In genomic region chr6:24054388-24054787, GRCh38 we compare ENCODE assay signal across 15 cellular contexts.
"Had no signal": no experiment of that assay in that cellular context is flagged by ENCODE, and none has a peak within 500 bp of the region (broad histone marks: within the 10 kb centered on the region; RNA-seq: fewer than 3 reads in every experiment).

No MANE protein-coding gene starts in this region.

- DNase-seq: activated CD4-positive, alpha-beta T cell treated with anti-CD3 and anti-CD28 coated beads, Interleukin-2, amount 10 ng/mL, durations not matched to agents 24 days and 14 days; activated CD8-positive, alpha-beta T cell treated with anti-CD3 and anti-CD28 coated beads for 36 hours; activated naive CD4-positive, alpha-beta T cell; activated T-cell treated with anti-CD3 and anti-CD28 coated beads, Interleukin-2, amount 50 U/mL, for 1 hour; body of pancreas; dermis blood vessel endothelial cell; effector memory CD8-positive, alpha-beta T cell; hippocampal formation; lower lobe of right lung; spleen; stimulated activated naive B cell treated with anti-CD40 and anti-IgM and Interleukin-4, amounts not matched to agents 10 μg/mL and 1 μg/mL and 100 μg/mL, for 72 hours; upper lobe of right lung had no signal

- H3K27me3 ChIP-seq: body of pancreas, spleen, upper lobe of right lung had no signal

- H3K9me3 ChIP-seq: body of pancreas, lower lobe of right lung, spleen, upper lobe of right lung had no signal

- H3K36me3 ChIP-seq: lower lobe of right lung, spleen, upper lobe of right lung had no signal

- FAIRE-seq: keratinocyte had no signal

- H3K4me1 ChIP-seq: body of pancreas, lower lobe of right lung, spleen, upper lobe of right lung had no signal

- H3K4me3 ChIP-seq: body of pancreas, lower lobe of right lung, spleen, upper lobe of right lung had no signal

- ATAC-seq: activated CD8-positive, alpha-beta T cell treated with anti-CD3 and anti-CD28 coated beads for 36 hours; activated T-helper 17 cell treated with anti-CD3 and anti-CD28 coated beads, Interleukin-2, amount 50 U/mL, for 72 hours; body of pancreas; effector memory CD8-positive, alpha-beta T cell; lower lobe of right lung; natural killer cell treated with Interleukin-12 subunit alpha and Interleukin-12 subunit beta and Interleukin-15 and Interleukin-18, amount 100 ng/mL, for 72 hours; stimulated activated naive B cell treated with anti-CD40 and anti-IgM and Interleukin-4, amounts not matched to agents 10 μg/mL and 1 μg/mL and 100 μg/mL, for 72 hours; upper lobe of right lung had no signal

- H3K27ac ChIP-seq: body of pancreas, lower lobe of right lung, spleen, upper lobe of right lung had no signal
